ENCODE assay signal across 14 cellular contexts in genomic region chr2:24269270-24269669, GRCh38.
DNase-seq lines count a peak whose midpoint lies in the region; ATAC-seq and TF ChIP-seq lines count a peak whose summit lies in the region.
"Had no signal": no experiment of that assay in that cellular context is flagged by ENCODE, and none has a peak within 500 bp of the region (broad histone marks: within the 10 kb centered on the region; RNA-seq: fewer than 3 reads in every experiment).

No MANE protein-coding gene starts in this region.

- H3K4me1 ChIP-seq in skeletal muscle satellite cell (ENCODE audit: control insufficient read depth, insufficient read depth, low read length) (peaks cover 24% of the 10 kb centered on the region), mesendoderm (ENCODE audit: control insufficient read depth, low read depth, low read length) (no peaks in the 10 kb centered on the region)

- no peak for DNase-seq in activated T-cell treated with anti-CD3 and anti-CD28 coated beads, Interleukin-2, amount 50 U/mL, for 72 hours
- no peak for DNase-seq in activated T-cell treated with anti-CD3 and anti-CD28 coated beads, Interleukin-2, amount 50 U/mL, for 1 hour
- DNase-seq in RWPE1 (ENCODE audit: low spot score) (peak; percentile 42), foreskin melanocyte (peak; percentile 38), mesendoderm (no peak)
- DNase-seq: body of pancreas, DMS79, KBM-7, NCI-H2081 treated with DMSO at 0.1 percent for 48 hours had no signal

- H3K9me3 ChIP-seq in skeletal muscle satellite cell (replicated peaks; ENCODE audit: low read length) = no peaks in the 10 kb centered on the region
- H3K9me3 ChIP-seq: body of pancreas had no signal

- no peaks in the 10 kb centered on the region for H3K4me1 Mint-ChIP-seq in activated T-cell treated with anti-CD3 and anti-CD28 coated beads, Interleukin-2, amount 50 U/mL, for 72 hours (ENCODE audit: low read depth)

- TF ChIP-seq CTCF in RWPE1 (conservative IDR thresholded peaks at IDR 0.05; ENCODE audit: low read depth) = no peak

- no peak overlapping the region for H4K5ac ChIP-seq in mesendoderm (ENCODE audit: low read length)

- H3K27me3 Mint-ChIP-seq in activated T-cell treated with anti-CD3 and anti-CD28 coated beads, Interleukin-2, amount 50 U/mL, for 72 hours (ENCODE audit: low read depth) = no peaks in the 10 kb centered on the region

- no peak overlapping the region for H2BK120ac ChIP-seq in mesendoderm (ENCODE audit: low read depth, low read length)

- no peak overlapping the region for H3K4me3 Mint-ChIP-seq in activated T-cell treated with anti-CD3 and anti-CD28 coated beads, Interleukin-2, amount 50 U/mL, for 72 hours
- H3K4me3 Mint-ChIP-seq: T-helper 1 cell treated with Interleukin-12 subunit alpha and Interleukin-12 subunit beta and Interleukin-4 antibody, amounts not matched to agents 30 μg/mL and 1 μg/mL, for 36 hours had no signal

- H3K56ac ChIP-seq in mesendoderm (ENCODE audit: low read length) = no peak overlapping the region

- no peak overlapping the region for H3K18ac ChIP-seq in mesendoderm (ENCODE audit: low read length)

- H2BK15ac ChIP-seq in mesendoderm (replicated peaks; ENCODE audit: low read depth) = no peak overlapping the region

- H3K23ac ChIP-seq in mesendoderm (ENCODE audit: low read length) = no peak overlapping the region

- peaks cover 10% of the 10 kb centered on the region for H3K36me3 ChIP-seq in skeletal muscle satellite cell (ENCODE audit: insufficient read depth, low read length)
- H3K36me3 ChIP-seq in mesendoderm (ENCODE audit: control insufficient read depth, insufficient read depth, low read length) = no peaks in the 10 kb centered on the region

- H3K27ac Mint-ChIP-seq in activated T-cell treated with anti-CD3 and anti-CD28 coated beads, Interleukin-2, amount 50 U/mL, for 72 hours = peak overlapping the region; percentile 4
- H3K27ac Mint-ChIP-seq: T-helper 1 cell treated with Interleukin-12 subunit alpha and Interleukin-12 subunit beta and Interleukin-4 antibody, amounts not matched to agents 30 μg/mL and 1 μg/mL, for 36 hours had no signal

- no peak overlapping the region for H3K27ac ChIP-seq in RWPE1
- no peak overlapping the region for H3K27ac ChIP-seq in mesendoderm (ENCODE audit: low read depth, low read length)
- H3K27ac ChIP-seq: body of pancreas had no signal

- peaks cover 4 to 21% of the 10 kb centered on the region in 2 donors for H3K36me3 Mint-ChIP-seq in activated T-cell treated with anti-CD3 and anti-CD28 coated beads, Interleukin-2, amount 50 U/mL, for 72 hours (ENCODE audit: insufficient read depth in 2 of 2)

- no peaks in the 10 kb centered on the region for H3K9me3 Mint-ChIP-seq in activated T-cell treated with anti-CD3 and anti-CD28 coated beads, Interleukin-2, amount 50 U/mL, for 72 hours
- H3K9me3 Mint-ChIP-seq: T-helper 1 cell treated with Interleukin-12 subunit alpha and Interleukin-12 subunit beta and Interleukin-4 antibody, amounts not matched to agents 30 μg/mL and 1 μg/mL, for 36 hours had no signal

- H2BK5ac ChIP-seq in mesendoderm (ENCODE audit: low read length) = no peak overlapping the region

- H3K4me2 ChIP-seq in skeletal muscle satellite cell (ENCODE audit: low read length) = peak overlapping the region; percentile 23
- H3K4me2 ChIP-seq in mesendoderm (ENCODE audit: low read length) = no peak overlapping the region

- H3K4ac ChIP-seq in mesendoderm (ENCODE audit: low read depth, low read length) = no peak overlapping the region

- CTCF ChIA-PET in RWPE1 (lab: Yijun Ruan, JAX) = no interaction called here

- H3K79me2 ChIP-seq in mesendoderm (ENCODE audit: control insufficient read depth, insufficient read depth, low read length) = no peaks in the 10 kb centered on the region

- no peak overlapping the region for H2AK5ac ChIP-seq in mesendoderm (ENCODE audit: low read length)

- H3K9ac ChIP-seq in skeletal muscle satellite cell (ENCODE audit: low read depth, low read length) (no peak overlapping the region), mesendoderm (ENCODE audit: low read length) (no peak overlapping the region)

- H3K27me3 ChIP-seq in skeletal muscle satellite cell (ENCODE audit: control insufficient read depth, insufficient read depth, low read length) (no peaks in the 10 kb centered on the region), mesendoderm (ENCODE audit: insufficient read depth, low read length, poor library complexity) (no peaks in the 10 kb centered on the region)
- H3K27me3 ChIP-seq: body of pancreas had no signal

- H3K4me3 ChIP-seq in skeletal muscle satellite cell (ENCODE audit: low read length) (no peak overlapping the region), mesendoderm (ENCODE audit: low read length) (no peak overlapping the region)
- H3K4me3 ChIP-seq: body of pancreas had no signal

- no CpG with 5 or more reads among the region's 2 CpGs for WGBS in mesendoderm (ENCODE audit: extremely low coverage, insufficient coverage, low lambda C conversion rate)

- H3K79me1 ChIP-seq in mesendoderm (ENCODE audit: low read length) = no peaks in the 10 kb centered on the region

- no peak overlapping the region for H4K8ac ChIP-seq in mesendoderm (ENCODE audit: low read depth, low read length)

- ATAC-seq in activated T-cell treated with anti-CD3 and anti-CD28 coated beads, Interleukin-2, amount 50 U/mL, for 72 hours (replicated peaks in 1 of 2) = peak; percentile 32 to 71
- ATAC-seq in GM18858 (IDR thresholded peaks at IDR 0.05; ENCODE audit: unreplicated experiment) (no peak), GM18520 (IDR thresholded peaks at IDR 0.05; ENCODE audit: unreplicated experiment) (no peak)
- ATAC-seq: body of pancreas, HCT116 had no signal

- POLR2A ChIA-PET in RWPE1 (lab: Yijun Ruan, JAX; ENCODE audit: low non-redundant PET) = interaction anchor here (0.6 kb wide), 1 partner anchor 104 kb away, joined by 3 read pairs; no protein-coding TSS in a partner anchor

Comparison
In these comparisons a context has a peak if more than half of its experiments do, and no peak if none do; other contexts are left out.
1. ATAC-seq: peak in activated T-cell treated with anti-CD3 and anti-CD28 coated beads, Interleukin-2, amount 50 U/mL, for 72 hours (2 of 2); none in GM18858 (single experiment) and GM18520 (single experiment).
2. DNase-seq: peak in RWPE1 (single experiment) and foreskin melanocyte (single experiment); none in activated T-cell treated with anti-CD3 and anti-CD28 coated beads, Interleukin-2, amount 50 U/mL, for 72 hours (0 of 2), activated T-cell treated with anti-CD3 and anti-CD28 coated beads, Interleukin-2, amount 50 U/mL, for 1 hour (single experiment) and mesendoderm (single experiment).